15 cellular contexts compared by ENCODE assay signal in genomic region chr10:27542812-27543211, GRCh38. TPM values are rescaled to one million over a fixed set of nuclear protein-coding genes. Genes with fewer than 3 reads are reported as not detected.
A peak's percentile ranks its signal among the peaks of the same experiment; 100 is the strongest.
DNase-seq lines count a peak whose midpoint lies in the region; ATAC-seq and TF ChIP-seq lines count a peak whose summit lies in the region.
"Had no signal": no experiment of that assay in that cellular context is flagged by ENCODE, and none has a peak within 500 bp of the region (broad histone marks: within the 10 kb centered on the region; RNA-seq: fewer than 3 reads in every experiment).

No MANE protein-coding gene starts in this region.

- H3K4me1 Mint-ChIP-seq in activated T-cell treated with anti-CD3 and anti-CD28 coated beads, Interleukin-2, amount 50 U/mL, for 72 hours (ENCODE audit: low read depth), result peaks cover 30% of the 10 kb centered on the region
- H3K4me1 Mint-ChIP-seq in activated CD8-positive, alpha-beta T cell treated with anti-CD3 and anti-CD28 coated beads for 36 hours (ENCODE audit: low read depth), result peaks cover 38% of the 10 kb centered on the region
- peaks cover 41% of the 10 kb centered on the region for H3K4me1 Mint-ChIP-seq in stimulated activated effector memory CD8-positive, alpha-beta T cell treated with anti-CD3 and anti-CD28 coated beads, Interleukin-12 subunit alpha, Interleukin-12 subunit beta, amount 100 ng/mL, for 72 hours

- ATAC-seq in activated T-cell treated with anti-CD3 and anti-CD28 coated beads, Interleukin-2, amount 50 U/mL, for 72 hours (replicated peaks in 1 of 2), result no peak
- ATAC-seq in activated CD8-positive, alpha-beta T cell treated with anti-CD3 and anti-CD28 coated beads for 36 hours, result no peak
- ATAC-seq in stimulated activated effector memory CD8-positive, alpha-beta T cell treated with anti-CD3 and anti-CD28 coated beads, Interleukin-12 subunit alpha, Interleukin-12 subunit beta, amount 100 ng/mL, for 72 hours, result no peak
- no peak for ATAC-seq in GM18909 (IDR thresholded peaks at IDR 0.05; ENCODE audit: poor library complexity, unreplicated experiment)

- no peaks in the 10 kb centered on the region for H3K27me3 Mint-ChIP-seq in activated T-cell treated with anti-CD3 and anti-CD28 coated beads, Interleukin-2, amount 50 U/mL, for 72 hours (ENCODE audit: low read depth)
- H3K27me3 Mint-ChIP-seq in activated CD8-positive, alpha-beta T cell treated with anti-CD3 and anti-CD28 coated beads for 36 hours, result no peaks in the 10 kb centered on the region

- H3K4me3 Mint-ChIP-seq in activated T-cell treated with anti-CD3 and anti-CD28 coated beads, Interleukin-2, amount 50 U/mL, for 72 hours, result no peak overlapping the region
- no peak overlapping the region for H3K4me3 Mint-ChIP-seq in activated CD8-positive, alpha-beta T cell treated with anti-CD3 and anti-CD28 coated beads for 36 hours
- peak overlapping the region; percentile 50 for H3K4me3 Mint-ChIP-seq in stimulated activated effector memory CD8-positive, alpha-beta T cell treated with anti-CD3 and anti-CD28 coated beads, Interleukin-12 subunit alpha, Interleukin-12 subunit beta, amount 100 ng/mL, for 72 hours

- CTCF ChIA-PET in activated CD8-positive, alpha-beta T cell treated with anti-CD3 and anti-CD28 coated beads for 36 hours (lab: Charles Lee), result no interaction called here

- POLR2A ChIA-PET in activated CD8-positive, alpha-beta T cell treated with anti-CD3 and anti-CD28 coated beads for 36 hours (lab: Charles Lee), result interaction anchor here (0.6 kb wide), 1 partner anchor 84 kb away, joined by 3 read pairs; no protein-coding TSS in a partner anchor

- peaks cover 0 to 12% of the 10 kb centered on the region in 2 donors for H3K36me3 Mint-ChIP-seq in activated T-cell treated with anti-CD3 and anti-CD28 coated beads, Interleukin-2, amount 50 U/mL, for 72 hours (ENCODE audit: insufficient read depth in 2 of 2)
- H3K36me3 Mint-ChIP-seq in activated CD8-positive, alpha-beta T cell treated with anti-CD3 and anti-CD28 coated beads for 36 hours (ENCODE audit: low read depth), result peaks cover 29% of the 10 kb centered on the region
- H3K36me3 Mint-ChIP-seq in stimulated activated effector memory CD8-positive, alpha-beta T cell treated with anti-CD3 and anti-CD28 coated beads, Interleukin-12 subunit alpha, Interleukin-12 subunit beta, amount 100 ng/mL, for 72 hours, result peaks cover 38% of the 10 kb centered on the region

- TF ChIP-seq CTCF in activated CD8-positive, alpha-beta T cell treated with anti-CD3 and anti-CD28 coated beads for 36 hours (IDR thresholded peaks at IDR 0.05), result no peak

- H3K9me3 Mint-ChIP-seq in activated T-cell treated with anti-CD3 and anti-CD28 coated beads, Interleukin-2, amount 50 U/mL, for 72 hours, result no peaks in the 10 kb centered on the region
- H3K9me3 Mint-ChIP-seq in activated CD8-positive, alpha-beta T cell treated with anti-CD3 and anti-CD28 coated beads for 36 hours, result no peaks in the 10 kb centered on the region
- no peaks in the 10 kb centered on the region for H3K9me3 Mint-ChIP-seq in stimulated activated effector memory CD8-positive, alpha-beta T cell treated with anti-CD3 and anti-CD28 coated beads, Interleukin-12 subunit alpha, Interleukin-12 subunit beta, amount 100 ng/mL, for 72 hours

- peak overlapping the region; percentile 54 for H3K27ac Mint-ChIP-seq in activated T-cell treated with anti-CD3 and anti-CD28 coated beads, Interleukin-2, amount 50 U/mL, for 72 hours
- H3K27ac Mint-ChIP-seq in activated CD8-positive, alpha-beta T cell treated with anti-CD3 and anti-CD28 coated beads for 36 hours, result peak overlapping the region; percentile 63
- H3K27ac Mint-ChIP-seq in stimulated activated effector memory CD8-positive, alpha-beta T cell treated with anti-CD3 and anti-CD28 coated beads, Interleukin-12 subunit alpha, Interleukin-12 subunit beta, amount 100 ng/mL, for 72 hours, result peak overlapping the region; percentile 56

- no peak for DNase-seq in activated T-cell treated with anti-CD3 and anti-CD28 coated beads, Interleukin-2, amount 50 U/mL, for 72 hours
- DNase-seq in activated T-cell treated with anti-CD3 and anti-CD28 coated beads, Interleukin-2, amount 50 U/mL, for 1 hour, result no peak
- no peak for DNase-seq in activated CD8-positive, alpha-beta T cell treated with anti-CD3 and anti-CD28 coated beads for 36 hours
- DNase-seq in fibroblast of peridontal ligament (ENCODE audit: extremely low read depth) (peak; percentile 80), DMS114 treated with DMSO at 0.1 percent for 48 hours (lab: John Stamatoyannopoulos, UW; ENCODE audit: unreplicated experiment) (no peak), NCI-H748 treated with DMSO at 0.1 percent for 48 hours (lab: John Stamatoyannopoulos, UW) (no peak)
- no peak for DNase-seq in stimulated activated effector memory CD8-positive, alpha-beta T cell treated with anti-CD3 and anti-CD28 coated beads, Interleukin-12 subunit alpha, Interleukin-12 subunit beta, amount 100 ng/mL, for 72 hours (ENCODE audit: low spot score in 2 of 2)
- DNase-seq: activated CD4-positive, alpha-beta T cell treated with anti-CD3 and anti-CD28 coated beads, Interleukin-2, amount 50 U/mL, for 4 hours; activated gamma-delta T cell treated with Interleukin-2 at 50 U/mL for 16 hours; midbrain; NCI-H1694 treated with DMSO at 0.1 percent for 48 hours; NCI-H526 treated with DMSO at 0.1 percent for 48 hours; stimulated activated CD4-positive, alpha-beta T cell treated with anti-CD3 and anti-CD28 coated beads, Interleukin-2, amount 100 ng/mL, for 24 hours; T-helper 9 cell had no signal

- intact Hi-C loops in activated CD8-positive, alpha-beta T cell treated with anti-CD3 and anti-CD28 coated beads for 36 hours (cut with micrococcal nuclease), result no loop called here

RNA-seq across cellular contexts. Expression of gene RAB18, which starts 38.7 kb away (rescaled TPM):
- total RNA-seq in activated T-cell treated with anti-CD3 and anti-CD28 coated beads, Interleukin-2, amount 50 U/mL, for 72 hours, result 10 to 100 TPM; 51.7 to 68.5 TPM
- total RNA-seq in activated CD8-positive, alpha-beta T cell treated with anti-CD3 and anti-CD28 coated beads for 36 hours, result 10 to 100 TPM; 42.0 to 47.2 TPM
